Comparison of ENCODE assay signal across 14 cellular contexts in genomic region chr6:20200761-20201160, GRCh38. TPM values are rescaled to one million over a fixed set of nuclear protein-coding genes. Genes with fewer than 3 reads are reported as not detected.
DNase-seq lines count a peak whose midpoint lies in the region; ATAC-seq, FAIRE-seq and TF ChIP-seq lines count a peak whose summit lies in the region.
"Had no signal": no experiment of that assay in that cellular context is flagged by ENCODE, and none has a peak within 500 bp of the region (broad histone marks: within the 10 kb centered on the region; RNA-seq: fewer than 3 reads in every experiment).

No MANE protein-coding gene starts in this region.

- H3K27ac Mint-ChIP-seq in naive thymus-derived CD4-positive, alpha-beta T cell = peak overlapping the region in 1 of 9 donors; percentile 83
- H3K27ac Mint-ChIP-seq: activated naive CD4-positive, alpha-beta T cell treated with anti-CD3 and anti-CD28 coated beads, Interleukin-2, amount 50 U/mL, for 24 hours; B cell had no signal

- TF ChIP-seq CTCF in right lobe of liver (IDR thresholded peaks at IDR 0.05) (no peak), HepG2 (CRISPR knock-in tag; IDR thresholded peaks at IDR 0.05) (no peak), Panc1 (IDR thresholded peaks at IDR 0.05) (no peak), hepatocyte (IDR thresholded peaks at IDR 0.05; ENCODE audit: poor library complexity) (no peak), vagina (IDR thresholded peaks at IDR 0.05) (no peak)

- BruUV-seq in HepG2 (replicated peaks; lab: Mats Ljungman, UMichigan) = no TSS peak
- no TSS peak for BruUV-seq in Panc1 (replicated peaks; lab: Mats Ljungman, UMichigan)

- TF ChIP-seq EP300 in HepG2 (IDR thresholded peaks at IDR 0.05; ENCODE audit: low read depth in 2 of 2, low read length in 2 of 2) = no peak
- no peak for TF ChIP-seq EP300 in HepG2 (CRISPR knock-in tag; IDR thresholded peaks at IDR 0.05; ENCODE audit: borderline replicate concordance)

- FAIRE-seq in HepG2 (lab: Jason Lieb, UNC) = no peak
- FAIRE-seq: G401.6, RCC 7860 had no signal

- no peak overlapping the region for H2AFZ ChIP-seq in HepG2 (ENCODE audit: low read length)
- H2AFZ ChIP-seq in hepatocyte = no peak overlapping the region

- no peaks in the 10 kb centered on the region for H3K9me2 ChIP-seq in hepatocyte (replicated peaks; ENCODE audit: insufficient read depth)

- no peaks in the 10 kb centered on the region for H3K9me3 Mint-ChIP-seq in naive thymus-derived CD4-positive, alpha-beta T cell
- H3K9me3 Mint-ChIP-seq: activated naive CD4-positive, alpha-beta T cell treated with anti-CD3 and anti-CD28 coated beads, Interleukin-2, amount 50 U/mL, for 24 hours had no signal

- H3K27ac ChIP-seq in right lobe of liver (peak overlapping the region in 2 of 3 donors; percentile 55 to 76), HepG2 (ENCODE audit: extremely low read length, insufficient read depth, low read length) (no peak overlapping the region), Panc1 (ENCODE audit: low read length) (peak overlapping the region; percentile 85), hepatocyte (peak overlapping the region; percentile 62), vagina (peak overlapping the region; percentile 47)
- no peak overlapping the region for H3K27ac ChIP-seq in naive thymus-derived CD4-positive, alpha-beta T cell (ENCODE audit: low read depth, low read length)

- H3K4me1 Mint-ChIP-seq in naive thymus-derived CD4-positive, alpha-beta T cell = peaks cover 15 to 57% (median 25%) of the 10 kb centered on the region in 7 donors

- in situ Hi-C loops in HepG2 (cut with HindIII; ENCODE audit: extremely low pct_ligation_motif_present, low pct_unique_long_range_greater_than_20kb) (no loop called here), Panc1 (cut with HindIII; ENCODE audit: low pct_unique_long_range_greater_than_20kb, low sequenced_read_pairs) (no loop called here)

- CTCF ChIA-PET in HepG2 (lab: Yijun Ruan, JAX; ENCODE audit: low intra/inter-chr PET ratio, low total read pairs) (no interaction called here), Panc1 (lab: Charles Lee) (interaction anchor here (0.6 kb wide), 1 partner anchor 45 kb away, joined by 5 read pairs; no protein-coding TSS in a partner anchor)
- CTCF ChIA-PET in naive thymus-derived CD4-positive, alpha-beta T cell (lab: Charles Lee) = no interaction called here

- 71% methylated on average over 4 of the region's 5 CpGs for WGBS in right lobe of liver (ENCODE audit: insufficient coverage, low coverage, low lambda C conversion rate, missing lambda C conversion rate)
- WGBS in HepG2 (ENCODE audit: low lambda C conversion rate) = 11% methylated on average over 5 of the region's 5 CpGs
- WGBS in hepatocyte (ENCODE audit: low lambda C conversion rate, missing lambda C conversion rate) = 75% methylated on average over 5 of the region's 5 CpGs

- peak in 1 of 3 donors; percentile 35 for DNase-seq in right lobe of liver
- DNase-seq in HepG2 (ENCODE audit: low spot score) = no peak
- DNase-seq in Panc1 (ENCODE audit: low read depth, low spot score) = no peak
- no peak for DNase-seq in hepatocyte (ENCODE audit: low spot score)
- no peak for DNase-seq in vagina (ENCODE audit: extremely low spot score in 2 of 2)
- no peak for DNase-seq in naive thymus-derived CD4-positive, alpha-beta T cell
- DNase-seq in COLO668 (lab: John Stamatoyannopoulos, UW; ENCODE audit: unreplicated experiment) = no peak
- DNase-seq in effector CD8-positive, alpha-beta T cell (lab: John Stamatoyannopoulos, UW) = no peak
- DNase-seq: activated CD4-positive, alpha-beta T cell treated with anti-CD3 and anti-CD28 coated beads, Interleukin-2, amount 50 U/mL, for 48 hours; H7 had no signal

- POLR2A ChIA-PET in HepG2 (lab: Yijun Ruan, JAX) = no interaction called here
- POLR2A ChIA-PET in Panc1 (lab: Charles Lee) = no interaction called here
- POLR2A ChIA-PET in naive thymus-derived CD4-positive, alpha-beta T cell (lab: Charles Lee) = no interaction called here

- no peak for TF ChIP-seq RAD21 in HepG2 (CRISPR knock-in tag; IDR thresholded peaks at IDR 0.05)

- H4K20me1 ChIP-seq in HepG2 (ENCODE audit: insufficient read depth, low read length) = no peaks in the 10 kb centered on the region
- no peaks in the 10 kb centered on the region for H4K20me1 ChIP-seq in hepatocyte (ENCODE audit: insufficient read depth, poor library complexity, severe bottlenecking)

- H3K36me3 Mint-ChIP-seq in naive thymus-derived CD4-positive, alpha-beta T cell = peaks cover 0 to 17% (median 0%) of the 10 kb centered on the region in 5 donors

- H3K79me2 ChIP-seq in HepG2 (ENCODE audit: insufficient read depth, low read length) (no peaks in the 10 kb centered on the region), hepatocyte (peaks cover 9% of the 10 kb centered on the region)

- peaks cover 0 to 31% (median 5%) of the 10 kb centered on the region in 4 donors for H3K4me1 ChIP-seq in right lobe of liver
- no peaks in the 10 kb centered on the region for H3K4me1 ChIP-seq in HepG2 (ENCODE audit: insufficient read depth, low read length)
- H3K4me1 ChIP-seq in Panc1 (ENCODE audit: control insufficient read depth, insufficient read depth, low read length) = peaks cover 56% of the 10 kb centered on the region
- peaks cover 21% of the 10 kb centered on the region for H3K4me1 ChIP-seq in hepatocyte (ENCODE audit: insufficient read depth)
- H3K4me1 ChIP-seq in vagina = peaks cover 64% of the 10 kb centered on the region
- peaks cover 6 to 32% of the 10 kb centered on the region in 2 donors for H3K4me1 ChIP-seq in naive thymus-derived CD4-positive, alpha-beta T cell (ENCODE audit: control insufficient read depth in 2 of 2, insufficient read depth in 2 of 2, low read length in 2 of 2)

- H3K9ac ChIP-seq in HepG2 (ENCODE audit: insufficient read depth, low read depth, low read length) = no peak overlapping the region

- TF ChIP-seq POLR2A in right lobe of liver (IDR thresholded peaks at IDR 0.05) (no peak), HepG2 (IDR thresholded peaks at IDR 0.05; ENCODE audit: insufficient read depth in 1 of 2, low read depth in 2 of 2, low read length in 2 of 2) (no peak), vagina (IDR thresholded peaks at IDR 0.05) (no peak)

- H3K4me3 Mint-ChIP-seq in naive thymus-derived CD4-positive, alpha-beta T cell = peak overlapping the region in 1 of 10 donors; percentile 49
- H3K4me3 Mint-ChIP-seq: activated naive CD4-positive, alpha-beta T cell treated with anti-CD3 and anti-CD28 coated beads, Interleukin-2, amount 50 U/mL, for 24 hours; B cell had no signal

- intact Hi-C loops in right lobe of liver (cut with DNase I) = no loop called here
- intact Hi-C loops in HepG2 (cut with micrococcal nuclease; ENCODE audit: unreplicated experiment) = no loop called here
- intact Hi-C loops in Panc1 (cut with micrococcal nuclease; ENCODE audit: unreplicated experiment) = no loop called here
- intact Hi-C loops in vagina (cut with DNase I) = no loop called here
- intact Hi-C loops in naive thymus-derived CD4-positive, alpha-beta T cell (cut with micrococcal nuclease) = no loop called here

- peak in 3 of 4 donors; percentile 34 to 65 (median 64) for ATAC-seq in right lobe of liver
- no peak; the same call in 2 of the 3 replicates for ATAC-seq in HepG2
- ATAC-seq in Panc1 = no peak
- ATAC-seq in naive thymus-derived CD4-positive, alpha-beta T cell = no peak

- H3K27me3 Mint-ChIP-seq in naive thymus-derived CD4-positive, alpha-beta T cell = no peaks in the 10 kb centered on the region
- H3K27me3 Mint-ChIP-seq: activated naive CD4-positive, alpha-beta T cell treated with anti-CD3 and anti-CD28 coated beads, Interleukin-2, amount 50 U/mL, for 24 hours had no signal

- H3K36me3 ChIP-seq in right lobe of liver (no peaks in the 10 kb centered on the region), HepG2 (replicated peaks in 1 of 2; ENCODE audit: control insufficient read depth in 1 of 2, insufficient read depth in 2 of 2, low read length in 2 of 2) (no peaks in the 10 kb centered on the region), Panc1 (ENCODE audit: control insufficient read depth, insufficient read depth, low read length) (no peaks in the 10 kb centered on the region), hepatocyte (replicated peaks; ENCODE audit: insufficient read depth, low read depth) (no peaks in the 10 kb centered on the region), vagina (no peaks in the 10 kb centered on the region)
- no peaks in the 10 kb centered on the region for H3K36me3 ChIP-seq in naive thymus-derived CD4-positive, alpha-beta T cell (ENCODE audit: control insufficient read depth in 2 of 3, insufficient read depth in 3 of 3, low read length in 3 of 3)

- H3K4me3 ChIP-seq in right lobe of liver (no peak overlapping the region), HepG2 (replicated peaks in 1 of 3; ENCODE audit: insufficient read depth in 1 of 3, low read depth in 2 of 3, low read length in 3 of 3) (no peak overlapping the region), Panc1 (ENCODE audit: low read depth in 2 of 2, low read length in 2 of 2) (no peak overlapping the region), hepatocyte (no peak overlapping the region), vagina (no peak overlapping the region)
- H3K4me3 ChIP-seq in naive thymus-derived CD4-positive, alpha-beta T cell (ENCODE audit: low read length) = no peak overlapping the region

- H3K4me2 ChIP-seq in HepG2 (ENCODE audit: low read depth, low read length) (no peak overlapping the region), hepatocyte (no peak overlapping the region)

- H3K27me3 ChIP-seq in right lobe of liver (no peaks in the 10 kb centered on the region), HepG2 (ENCODE audit: control insufficient read depth in 1 of 2, insufficient read depth in 2 of 2, low read length in 2 of 2) (no peaks in the 10 kb centered on the region), Panc1 (ENCODE audit: control insufficient read depth, insufficient read depth, low read length) (no peaks in the 10 kb centered on the region), hepatocyte (no peaks in the 10 kb centered on the region), vagina (no peaks in the 10 kb centered on the region)
- no peaks in the 10 kb centered on the region for H3K27me3 ChIP-seq in naive thymus-derived CD4-positive, alpha-beta T cell (ENCODE audit: control insufficient read depth in 2 of 2, insufficient read depth in 2 of 2, low read length in 2 of 2)

- H3K9me3 ChIP-seq in right lobe of liver (no peaks in the 10 kb centered on the region), HepG2 (ENCODE audit: low read length) (no peaks in the 10 kb centered on the region), Panc1 (ENCODE audit: control insufficient read depth, insufficient read depth, low read depth, low read length) (no peaks in the 10 kb centered on the region), hepatocyte (ENCODE audit: low read depth) (no peaks in the 10 kb centered on the region), vagina (no peaks in the 10 kb centered on the region)
- no peaks in the 10 kb centered on the region for H3K9me3 ChIP-seq in naive thymus-derived CD4-positive, alpha-beta T cell (ENCODE audit: control insufficient read depth in 2 of 3, low read length in 3 of 3)

RNA-seq across cellular contexts. Expression of gene MBOAT1, which starts 11.5 kb away (rescaled TPM):
- 10 to 100 TPM in 1 of 6 experiments, 1 to 10 TPM in 5; 3.6 to 10.0 (median 5.9) TPM for total RNA-seq in right lobe of liver
- not detected in 2 replicates for total RNA-seq in HepG2 (2016; rRNA removed; fragmentation: Illumina TruSeq; extraction: Trizol)
- total RNA-seq in HepG2 (2016; cell fraction: cytosol; rRNA removed; fragmentation: Illumina TruSeq; extraction: Trizol; ENCODE audit: low read depth) = not detected in 2 replicates
- 0.06 TPM in 1 of 2 replicates, not detected in the other for total RNA-seq in HepG2 (2016; cell fraction: insoluble cytoplasmic fraction; rRNA removed; fragmentation: Illumina TruSeq; extraction: Trizol)
- total RNA-seq in HepG2 (2016; cell fraction: membrane; rRNA removed; fragmentation: Illumina TruSeq; extraction: Trizol) = not detected in 2 replicates
- total RNA-seq in HepG2 (2016; cell fraction: nucleus; rRNA removed; fragmentation: Illumina TruSeq; extraction: Trizol) = not detected in 2 replicates
- 0.04 TPM in 1 of 2 replicates, not detected in the other for polyA plus RNA-seq in HepG2 (2011; rRNA removed)
- not detected in 2 replicates for polyA plus RNA-seq in HepG2 (2011; cell fraction: cytosol; rRNA removed)
- polyA plus RNA-seq in HepG2 (2011; cell fraction: nucleus; rRNA removed) = not detected in 2 replicates
- polyA plus RNA-seq in HepG2 (2012) = not detected in 2 replicates
- polyA plus RNA-seq in HepG2 (2016; cell fraction: cytosol; fragmentation: Illumina TruSeq; extraction: Trizol; ENCODE audit: low read depth) = not detected in 2 replicates
- polyA plus RNA-seq in HepG2 (2016; cell fraction: insoluble cytoplasmic fraction; fragmentation: Illumina TruSeq; extraction: Trizol; ENCODE audit: low read depth) = not detected in 2 replicates
- not detected in 2 replicates for polyA plus RNA-seq in HepG2 (2016; cell fraction: membrane; fragmentation: Illumina TruSeq; extraction: Trizol; ENCODE audit: low read depth)
- not detected in 2 replicates for polyA plus RNA-seq in HepG2 (2016; cell fraction: nucleus; fragmentation: Illumina TruSeq; extraction: Trizol; ENCODE audit: insufficient read depth, low read depth)
- 13.9 TPM in 1 of 2 replicates, not detected in the other for polyA minus RNA-seq in HepG2 (2011; rRNA and poly(A)+ RNA removed; ENCODE audit: low replicate concordance)
- not detected in 2 replicates for polyA minus RNA-seq in HepG2 (2011; cell fraction: cytosol; rRNA and poly(A)+ RNA removed)
- not detected in 2 replicates for polyA minus RNA-seq in HepG2 (2011; cell fraction: nucleus; rRNA and poly(A)+ RNA removed)
- total RNA-seq in Panc1 (2021; ENCODE audit: unreplicated experiment) = 15.1 TPM
- 6.3 TPM for polyA plus RNA-seq in Panc1 (2012; ENCODE audit: insufficient read length)
- total RNA-seq in hepatocyte = 7.1 and 10.4 TPM in 2 replicates
- polyA plus RNA-seq in hepatocyte = 0.74 and 3.8 TPM in 2 replicates
- 9.6 TPM for total RNA-seq in vagina
- total RNA-seq in naive thymus-derived CD4-positive, alpha-beta T cell = 10 to 100 TPM in 3 of 5 experiments, 1 to 10 TPM in 2; 6.2 to 24.7 (median 10.0) TPM
- polyA plus RNA-seq in naive thymus-derived CD4-positive, alpha-beta T cell = 1 to 10 TPM in 1 of 2 donors, under 1 TPM in 1; 0.84 to 1.0 TPM

Comparison
In these comparisons a context has a peak if more than half of its experiments do, and no peak if none do; other contexts are left out.
1. ATAC-seq: peak in right lobe of liver (3 of 4); none in HepG2 (single experiment), Panc1 (single experiment) and naive thymus-derived CD4-positive, alpha-beta T cell (single experiment).
2. H3K27ac ChIP-seq: peak in right lobe of liver (2 of 3), Panc1 (single experiment), hepatocyte (single experiment) and vagina (single experiment); none in HepG2 (single experiment) and naive thymus-derived CD4-positive, alpha-beta T cell (single experiment).